8 cellular contexts compared by ENCODE assay signal in genomic region chr3:187745201-187746058, GRCh38. TPM values are rescaled to one million over a fixed set of nuclear protein-coding genes. Genes with fewer than 3 reads are reported as not detected.
A peak's percentile ranks its signal among the peaks of the same experiment; 100 is the strongest.
DNase-seq lines count a peak whose midpoint lies in the region; ATAC-seq and TF ChIP-seq lines count a peak whose summit lies in the region.

TSS of gene BCL6 (minus strand) at chr3:187745468. CDS start at chr3:187733693, 11,775 bp downstream.

- H3K36me3 ChIP-seq in ascending aorta (no peaks in the 10 kb centered on the region), right atrium auricular region (no peaks in the 10 kb centered on the region), prostate gland (no peaks in the 10 kb centered on the region), uterus (no peaks in the 10 kb centered on the region)

- DNase-seq in NCI-H2029 treated with DMSO at 0.1 percent for 48 hours (lab: John Stamatoyannopoulos, UW) (peak; percentile 94), T-helper 22 cell (ENCODE audit: low read depth) (peak; percentile 74), ascending aorta (ENCODE audit: low spot score in 2 of 2) (peak; percentile 66 to 97), right atrium auricular region (ENCODE audit: low spot score) (peak; percentile 98), prostate gland (ENCODE audit: low spot score) (peak; percentile 94), uterus (peak; percentile 92 to 96)

- ATAC-seq in GM18498 (IDR thresholded peaks at IDR 0.05; ENCODE audit: unreplicated experiment) (peak; percentile 80), HG02981 (IDR thresholded peaks at IDR 0.05; ENCODE audit: unreplicated experiment) (peak; percentile 58)

- H3K4me1 ChIP-seq in ascending aorta (peaks cover 9 to 12% of the 10 kb centered on the region in 2 donors), right atrium auricular region (peaks cover 0 to 29% of the 10 kb centered on the region in 2 donors), prostate gland (replicated peaks) (peaks cover 11% of the 10 kb centered on the region), uterus (peaks cover 4 to 8% of the 10 kb centered on the region in 2 donors)

- H3K27ac ChIP-seq in ascending aorta (peak within 1 kb of the TSS; percentile 98 to 99), right atrium auricular region (peak within 1 kb of the TSS; percentile 99), prostate gland (peak within 1 kb of the TSS; percentile 96 to 97), uterus (peak within 1 kb of the TSS; percentile 98 to 100)

- peak in 1 of 3 experiments; percentile 12 for TF ChIP-seq CTCF in ascending aorta (IDR thresholded peaks at IDR 0.05)
- TF ChIP-seq CTCF in right atrium auricular region (IDR thresholded peaks at IDR 0.05), result no peak
- peak in 3 of 4 experiments; percentile 10 to 29 (median 13) for TF ChIP-seq CTCF in prostate gland (IDR thresholded peaks at IDR 0.05)
- TF ChIP-seq CTCF in uterus (IDR thresholded peaks at IDR 0.05), result peak in 2 of 4 experiments; percentile 7 to 9

- TF ChIP-seq POLR2A in prostate gland (IDR thresholded peaks at IDR 0.05) (peak; percentile 96), uterus (IDR thresholded peaks at IDR 0.05) (peak; percentile 90 to 97)

- intact Hi-C loops in ascending aorta (cut with DNase I) (loop anchor here (1.0 to 10.0 kb wide), 4 partner anchors 408 to 779 kb away; no protein-coding TSS in a partner anchor), prostate gland (cut with DNase I) (loop anchor here (2.0 to 10.0 kb wide), 4 partner anchors 409 to 1019 kb away; partner anchors contain the start of gene LPP), uterus (cut with DNase I; ENCODE audit: low total_unique reads) (loop anchor here (10.0 kb wide), 1 partner anchor 309 kb away; no protein-coding TSS in a partner anchor)

- H3K27me3 ChIP-seq in ascending aorta, result no peaks in the 10 kb centered on the region
- H3K27me3 ChIP-seq in right atrium auricular region, result no peaks in the 10 kb centered on the region
- no peaks in the 10 kb centered on the region for H3K27me3 ChIP-seq in prostate gland (replicated peaks; ENCODE audit: insufficient read depth)
- H3K27me3 ChIP-seq in uterus, result no peaks in the 10 kb centered on the region

- H3K9me3 ChIP-seq in ascending aorta, result no peaks in the 10 kb centered on the region
- H3K9me3 ChIP-seq in right atrium auricular region, result no peaks in the 10 kb centered on the region
- H3K9me3 ChIP-seq in prostate gland, result no peaks in the 10 kb centered on the region
- H3K9me3 ChIP-seq in uterus, result no peaks in the 10 kb centered on the region

- WGBS in prostate gland, result under 1% methylated on average over 40 of the region's 40 CpGs

- peak within 1 kb of the TSS; percentile 73 to 75 for H3K4me3 ChIP-seq in ascending aorta
- peak within 1 kb of the TSS; percentile 80 to 84 for H3K4me3 ChIP-seq in right atrium auricular region
- H3K4me3 ChIP-seq in prostate gland, result peak within 1 kb of the TSS; percentile 68 to 83
- peak within 1 kb of the TSS; percentile 63 to 86 for H3K4me3 ChIP-seq in uterus

RNA-seq across cellular contexts. Expression of gene BCL6, which starts in this region (rescaled TPM):
- 97.9 TPM for total RNA-seq in ascending aorta
- total RNA-seq in right atrium auricular region, result 10 to 100 TPM; 53.0 to 88.6 TPM
- total RNA-seq in prostate gland, result 100 to 1,000 TPM in 1 of 2 donors, 10 to 100 TPM in 1; 50.1 to 105 TPM
- 100 to 1,000 TPM in 1 of 4 donors, 10 to 100 TPM in 2, 1 to 10 TPM in 1; 6.6 to 188 (median 51.0) TPM for total RNA-seq in uterus

Comparison
In these comparisons a context has a peak if more than half of its experiments do, and no peak if none do; other contexts are left out.
1. Peak in every context shown above with its lines: DNase-seq, ATAC-seq, H3K4me3 ChIP-seq and H3K27ac ChIP-seq.
2. CTCF ChIP-seq: peak in prostate gland (3 of 4); none in right atrium auricular region (0 of 2).